ENCODE assay signal across 7 cellular contexts in genomic region chr6:26473758-26474438, GRCh38. TPM values are rescaled to one million over a fixed set of nuclear protein-coding genes. Genes with fewer than 3 reads are reported as not detected.
A peak's percentile ranks its signal among the peaks of the same experiment; 100 is the strongest.
DNase-seq lines count a peak whose midpoint lies in the region; ATAC-seq, FAIRE-seq and TF ChIP-seq lines count a peak whose summit lies in the region.

No MANE protein-coding gene starts in this region.

- DNase-seq in NCI-H2196 treated with DMSO at 0.1 percent for 48 hours (lab: John Stamatoyannopoulos, UW; ENCODE audit: unreplicated experiment): peak; percentile 89
- DNase-seq in activated B cell treated with CpG ODN at 0.5 μM for 24 hours: peak; percentile 49
- DNase-seq in central memory CD4-positive, alpha-beta T cell: peak; percentile 92
- DNase-seq in keratinocyte (ENCODE audit: low read depth, low spot score): peak; percentile 59
- DNase-seq in stimulated activated CD4-positive, alpha-beta T cell treated with anti-CD3 and anti-CD28 coated beads, Interleukin-15, amount 100 ng/mL, for 24 hours: peak; percentile 78

- CTCF ChIA-PET in activated B cell treated with CpG ODN at 0.5 μM for 24 hours (lab: Charles Lee): interaction anchor here (0.6 to 1.9 kb wide), 4 partner anchors 12 to 95 kb away, joined by 3 to 7 read pairs (median 4); no protein-coding TSS in a partner anchor

- dilution Hi-C loops in keratinocyte (cut with MboI; ENCODE audit: extremely low pct_ligation_motif_present, low sequenced_read_pairs): no loop called here

- no peak for TF ChIP-seq CTCF in activated B cell treated with CpG ODN at 0.5 μM for 24 hours (IDR thresholded peaks at IDR 0.05)
- TF ChIP-seq CTCF in keratinocyte (optimal IDR thresholded peaks at IDR 0.05 in 1 of 3, IDR thresholded peaks at IDR 0.05 in 1 of 3, conservative IDR thresholded peaks at IDR 0.05 in 1 of 3; ENCODE audit: extremely low read depth in 1 of 3, insufficient read depth in 2 of 3, low read length in 3 of 3): no peak

- peak overlapping the region; percentile 75 for H3K9ac ChIP-seq in keratinocyte (ENCODE audit: control insufficient read depth, extremely low read depth, insufficient read depth, low read length)

- H3K27ac Mint-ChIP-seq in activated B cell treated with CpG ODN at 0.5 μM for 24 hours: peak overlapping the region; percentile 100

- no peaks in the 10 kb centered on the region for H3K27me3 Mint-ChIP-seq in activated B cell treated with CpG ODN at 0.5 μM for 24 hours

- peak overlapping the region; percentile 85 for H2AFZ ChIP-seq in keratinocyte (ENCODE audit: control insufficient read depth, low read length)

- intact Hi-C loops in activated B cell treated with CpG ODN at 0.5 μM for 24 hours (cut with micrococcal nuclease): loop anchor here (1.0 to 2.0 kb wide), 8 partner anchors 16 to 189 kb away; partner anchors contain the start of genes ABT1, BTN3A1 and BTN3A3

- H3K27ac ChIP-seq in keratinocyte (ENCODE audit: control insufficient read depth, insufficient read depth, low read length): peak overlapping the region; percentile 77

- H3K9me3 Mint-ChIP-seq in activated B cell treated with CpG ODN at 0.5 μM for 24 hours: peaks cover 2% of the 10 kb centered on the region

- FAIRE-seq in keratinocyte (lab: Jason Lieb, UNC): peak; percentile 89

- peak overlapping the region; percentile 96 for H3K4me3 Mint-ChIP-seq in activated B cell treated with CpG ODN at 0.5 μM for 24 hours

- peak overlapping the region; percentile 95 for H3K4me2 ChIP-seq in keratinocyte (ENCODE audit: control insufficient read depth, extremely low read depth, insufficient read depth, low read depth, low read length)

- H3K9me1 ChIP-seq in keratinocyte (ENCODE audit: control insufficient read depth, extremely low read depth, insufficient read depth, low read length): no peaks in the 10 kb centered on the region

- H3K79me2 ChIP-seq in keratinocyte (ENCODE audit: control insufficient read depth, insufficient read depth, low read length): no peaks in the 10 kb centered on the region

- peaks cover 26% of the 10 kb centered on the region for H3K36me3 Mint-ChIP-seq in activated B cell treated with CpG ODN at 0.5 μM for 24 hours (ENCODE audit: low read depth)

- peaks cover 0 to 3% of the 10 kb centered on the region in 2 experiments for H3K36me3 ChIP-seq in keratinocyte (ENCODE audit: control insufficient read depth in 2 of 2, extremely low read depth in 1 of 2, insufficient read depth in 2 of 2, low read length in 2 of 2)

- H3K27me3 ChIP-seq in keratinocyte (ENCODE audit: control insufficient read depth, extremely low read depth, insufficient read depth, low read length): no peaks in the 10 kb centered on the region

- H3K9me3 ChIP-seq in keratinocyte (ENCODE audit: control insufficient read depth, low read depth, low read length): no peaks in the 10 kb centered on the region

- H3K4me1 ChIP-seq in keratinocyte (ENCODE audit: control insufficient read depth, extremely low read depth, insufficient read depth, low read length): peaks cover 18% of the 10 kb centered on the region

- no peaks in the 10 kb centered on the region for H4K20me1 ChIP-seq in keratinocyte (ENCODE audit: control insufficient read depth, extremely low read depth, insufficient read depth, low read length)

- peak overlapping the region; percentile 36 to 67 (median 64) for H3K4me3 ChIP-seq in keratinocyte (ENCODE audit: control insufficient read depth in 2 of 3, extremely low read depth in 1 of 3, insufficient read depth in 2 of 3, low read depth in 1 of 3, low read length in 3 of 3)

- POLR2A ChIA-PET in activated B cell treated with CpG ODN at 0.5 μM for 24 hours (lab: Charles Lee): interaction anchor here (0.7 to 5.6 kb wide), 45 partner anchors 9 to 1793 kb away, joined by 3 to 60 read pairs (median 5); partner anchors contain the start of genes BTN2A1, BTN2A2, BTN3A3 and HMGN4

- H3K4me1 Mint-ChIP-seq in activated B cell treated with CpG ODN at 0.5 μM for 24 hours: peaks cover 70% of the 10 kb centered on the region

- peak; percentile 85 for ATAC-seq in GM18519 (IDR thresholded peaks at IDR 0.05; ENCODE audit: low FRiP score, unreplicated experiment)
- ATAC-seq in HG03045 (IDR thresholded peaks at IDR 0.05; ENCODE audit: unreplicated experiment): peak; percentile 94
- ATAC-seq in activated B cell treated with CpG ODN at 0.5 μM for 24 hours (ENCODE audit: low read depth): peak; percentile 94

RNA-seq across cellular contexts. Expression of gene BTN2A1, which starts 16.1 kb away (rescaled TPM):
- 39.7 and 45.1 TPM in 2 replicates for total RNA-seq in activated B cell treated with CpG ODN at 0.5 μM for 24 hours
- polyA plus RNA-seq in keratinocyte: 12.5 to 14.7 TPM (median 13.9 TPM) in 3 replicates
- polyA plus RNA-seq in keratinocyte (2011; ENCODE audit: low read depth): 8.2 TPM
- 5.1 and 5.6 TPM in 2 replicates for polyA plus RNA-seq in keratinocyte (2011; cell fraction: cytosol; rRNA removed)
- 36.3 and 39.5 TPM in 2 replicates for polyA plus RNA-seq in keratinocyte (2011; cell fraction: nucleus; rRNA removed)
- polyA plus RNA-seq in keratinocyte (2012; ENCODE audit: low replicate concordance): 9.0 and 11.2 TPM in 2 replicates
- 6.4 to 8.5 TPM (median 7.4 TPM) in 3 replicates for polyA minus RNA-seq in keratinocyte
- polyA minus RNA-seq in keratinocyte (2011; cell fraction: cytosol; rRNA and poly(A)+ RNA removed): 2.7 TPM
- 10.4 and 13.5 TPM in 2 replicates for polyA minus RNA-seq in keratinocyte (2011; cell fraction: nucleus; rRNA and poly(A)+ RNA removed)

RNA-seq across cellular contexts. Expression of gene BTN1A1, which starts 26.2 kb away (rescaled TPM):
- total RNA-seq in activated B cell treated with CpG ODN at 0.5 μM for 24 hours: 0.18 and 0.46 TPM in 2 replicates
- not detected in 3 replicates for polyA plus RNA-seq in keratinocyte
- polyA plus RNA-seq in keratinocyte (2011; ENCODE audit: low read depth): not detected
- polyA plus RNA-seq in keratinocyte (2011; cell fraction: cytosol; rRNA removed): not detected in 2 replicates
- polyA plus RNA-seq in keratinocyte (2011; cell fraction: nucleus; rRNA removed): not detected in 2 replicates
- polyA plus RNA-seq in keratinocyte (2012; ENCODE audit: low replicate concordance): not detected in 2 replicates
- not detected in 3 replicates for polyA minus RNA-seq in keratinocyte
- polyA minus RNA-seq in keratinocyte (2011; cell fraction: cytosol; rRNA and poly(A)+ RNA removed): not detected
- polyA minus RNA-seq in keratinocyte (2011; cell fraction: nucleus; rRNA and poly(A)+ RNA removed): not detected in 2 replicates

RNA-seq across cellular contexts. Expression of gene BTN3A3, which starts 33.6 kb away (rescaled TPM):
- total RNA-seq in activated B cell treated with CpG ODN at 0.5 μM for 24 hours: 51.9 and 54.1 TPM in 2 replicates
- 7.4 to 10.9 TPM (median 9.8 TPM) in 3 replicates for polyA plus RNA-seq in keratinocyte
- polyA plus RNA-seq in keratinocyte (2011; ENCODE audit: low read depth): 0.94 TPM
- 5.5 and 6.1 TPM in 2 replicates for polyA plus RNA-seq in keratinocyte (2011; cell fraction: cytosol; rRNA removed)
- polyA plus RNA-seq in keratinocyte (2011; cell fraction: nucleus; rRNA removed): 22.8 and 24.8 TPM in 2 replicates
- 1.3 and 4.6 TPM in 2 replicates for polyA plus RNA-seq in keratinocyte (2012; ENCODE audit: low replicate concordance)
- polyA minus RNA-seq in keratinocyte: 1.5 to 15.3 TPM (median 10.1 TPM) in 3 replicates
- polyA minus RNA-seq in keratinocyte (2011; cell fraction: cytosol; rRNA and poly(A)+ RNA removed): 4.6 TPM
- 5.9 and 14.5 TPM in 2 replicates for polyA minus RNA-seq in keratinocyte (2011; cell fraction: nucleus; rRNA and poly(A)+ RNA removed)

Comparison
In these comparisons a context has a peak if more than half of its experiments do, and no peak if none do; other contexts are left out.
1. Peak in every context shown above with its lines: DNase-seq, ATAC-seq, H3K4me3 ChIP-seq and H3K27ac ChIP-seq.